ENCODE assay signal across 8 cellular contexts in the genomic region with DNA sequence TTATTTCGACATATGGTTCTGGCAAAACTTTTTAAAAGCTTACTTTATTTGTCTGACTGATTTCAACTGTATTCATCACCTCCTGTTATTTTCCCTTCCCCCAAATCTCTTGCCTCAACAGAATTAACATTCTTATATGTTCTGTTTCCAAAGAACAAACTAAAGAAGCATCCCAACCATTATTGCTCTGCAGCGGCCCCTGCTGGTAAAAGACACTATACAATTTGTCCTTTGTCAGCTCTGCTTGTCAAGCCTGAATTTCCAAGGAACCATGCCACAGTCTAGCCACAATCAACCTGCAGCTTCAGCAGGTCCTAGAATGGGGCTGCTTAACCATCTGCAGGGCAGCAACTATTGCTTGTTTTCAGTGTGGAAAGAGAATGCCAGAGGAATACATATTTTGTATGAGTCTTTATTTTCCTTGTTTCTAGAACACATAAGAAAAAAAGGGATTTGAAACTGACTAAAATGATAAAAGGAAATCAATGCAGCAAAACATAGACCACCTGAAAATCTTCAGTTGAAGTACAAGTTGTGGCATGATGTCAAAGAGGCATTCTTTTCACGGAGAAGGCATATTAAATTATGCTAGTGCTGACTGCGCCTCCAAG.
DNase-seq lines count a peak whose midpoint lies in the region; FAIRE-seq and TF ChIP-seq lines count a peak whose summit lies in the region.

No MANE protein-coding gene starts in this region.

- H3K9me1 ChIP-seq in keratinocyte (ENCODE audit: control insufficient read depth, extremely low read depth, insufficient read depth, low read length), result no peaks in the 10 kb centered on the region

- TF ChIP-seq CTCF in H9 (conservative IDR thresholded peaks at IDR 0.05), result peak; percentile 88
- TF ChIP-seq CTCF in keratinocyte (optimal IDR thresholded peaks at IDR 0.05 in 1 of 3, IDR thresholded peaks at IDR 0.05 in 1 of 3, conservative IDR thresholded peaks at IDR 0.05 in 1 of 3; ENCODE audit: extremely low read depth in 1 of 3, insufficient read depth in 2 of 3, low read length in 3 of 3), result peak; percentile 58 to 75 (median 68)
- TF ChIP-seq CTCF in suprapubic skin (IDR thresholded peaks at IDR 0.05), result peak in 1 of 2 donors; percentile 27

- H4K8ac ChIP-seq in H9 (replicated peaks; ENCODE audit: insufficient read length, low read depth, low read length), result no peak overlapping the region

- H3K9ac ChIP-seq in H9 (ENCODE audit: extremely low read depth, insufficient read length, low read length) (no peak overlapping the region), keratinocyte (ENCODE audit: control insufficient read depth, extremely low read depth, insufficient read depth, low read length) (no peak overlapping the region)

- no peaks in the 10 kb centered on the region for H3K36me3 ChIP-seq in keratinocyte (ENCODE audit: control insufficient read depth in 2 of 2, extremely low read depth in 1 of 2, insufficient read depth in 2 of 2, low read length in 2 of 2)
- H3K36me3 ChIP-seq in suprapubic skin, result no peaks in the 10 kb centered on the region

- no peak overlapping the region for H2BK20ac ChIP-seq in H9 (ENCODE audit: low read depth, low read length, poor library complexity, severe bottlenecking)

- no peak overlapping the region for H3K23ac ChIP-seq in H9 (ENCODE audit: insufficient read length, low read depth, low read length)

- H3K9me3 Mint-ChIP-seq in H9, result no peaks in the 10 kb centered on the region; a peak in 1 of 5 replicates

- no peak overlapping the region for H3K4ac ChIP-seq in H9 (ENCODE audit: low read depth, low read length)

- H3K27ac Mint-ChIP-seq in H9, result no peak overlapping the region; a peak in 1 of 7 replicates

- H3K79me1 ChIP-seq in H9 (ENCODE audit: insufficient read depth, low read depth, low read length, poor library complexity, severe bottlenecking), result no peaks in the 10 kb centered on the region

- DNase-seq in GM04504 (ENCODE audit: low read depth) (peak; percentile 3), H9 (peak; percentile 71), NCI-H1092 (lab: John Stamatoyannopoulos, UW) (peak; percentile 90), T-helper 9 cell (peak; percentile 39), brain pericyte (ENCODE audit: low read depth, low spot score) (peak; percentile 6), keratinocyte (ENCODE audit: low read depth, low spot score) (peak; percentile 0), suprapubic skin (ENCODE audit: low spot score in 2 of 2) (no peak)
- DNase-seq in stimulated activated CD4-positive, alpha-beta T cell treated with anti-CD3 and anti-CD28 coated beads, Interleukin-2, amount 100 ng/mL, for 4 hours (ENCODE audit: low read depth), result peak; percentile 6

- H2BK15ac ChIP-seq in H9 (ENCODE audit: low read depth, low read length), result no peak overlapping the region

- no peaks in the 10 kb centered on the region; a peak in 2 of 7 replicates for H3K36me3 Mint-ChIP-seq in H9 (ENCODE audit: insufficient read depth in 1 of 3, low read depth in 3 of 3)

- no peaks in the 10 kb centered on the region for H3K27me3 Mint-ChIP-seq in H9 (ENCODE audit: low read depth)

- H2AFZ ChIP-seq in H9 (ENCODE audit: low read length) (no peak overlapping the region), keratinocyte (ENCODE audit: control insufficient read depth, low read length) (no peak overlapping the region)

- H3K56ac ChIP-seq in H9 (ENCODE audit: insufficient read length, low read depth, low read length), result no peak overlapping the region

- H2AK5ac ChIP-seq in H9 (ENCODE audit: insufficient read length, low read length), result no peak overlapping the region

- no peak overlapping the region for H3K4me3 Mint-ChIP-seq in H9

- H3K18ac ChIP-seq in H9 (ENCODE audit: insufficient read length, low read depth, low read length), result no peak overlapping the region

- no peak overlapping the region for H3T11ph ChIP-seq in H9 (ENCODE audit: low read length)

- dilution Hi-C loops in keratinocyte (cut with MboI; ENCODE audit: extremely low pct_ligation_motif_present, low sequenced_read_pairs), result no loop called here

- no peaks in the 10 kb centered on the region for H3K23me2 ChIP-seq in H9 (ENCODE audit: insufficient read length, low read depth, low read length, poor library complexity, severe bottlenecking)

- H3K4me1 Mint-ChIP-seq in H9, result peaks cover 8 to 10% of the 10 kb centered on the region in 2 experiments

- H4K20me1 ChIP-seq in H9 (ENCODE audit: control insufficient read depth, insufficient read depth, insufficient read length) (no peaks in the 10 kb centered on the region), keratinocyte (ENCODE audit: control insufficient read depth, extremely low read depth, insufficient read depth, low read length) (no peaks in the 10 kb centered on the region)

- TF ChIP-seq POLR2A in suprapubic skin (IDR thresholded peaks at IDR 0.05), result no peak

- no peak overlapping the region for H2BK5ac ChIP-seq in H9 (ENCODE audit: insufficient read length, low read length)

- H3K27me3 ChIP-seq in H9 (ENCODE audit: insufficient read depth, low read length) (no peaks in the 10 kb centered on the region), keratinocyte (ENCODE audit: control insufficient read depth, extremely low read depth, insufficient read depth, low read length) (no peaks in the 10 kb centered on the region), suprapubic skin (no peaks in the 10 kb centered on the region)

- H3K79me2 ChIP-seq in H9 (ENCODE audit: insufficient read depth, low read length) (no peaks in the 10 kb centered on the region), keratinocyte (ENCODE audit: control insufficient read depth, insufficient read depth, low read length) (no peaks in the 10 kb centered on the region)

- H3K14ac ChIP-seq in H9 (ENCODE audit: insufficient read depth, low read length), result no peak overlapping the region

- no peak overlapping the region for H2BK12ac ChIP-seq in H9 (ENCODE audit: insufficient read length, low read depth, low read length)

- no peak for TF ChIP-seq EP300 in suprapubic skin (IDR thresholded peaks at IDR 0.05)

- no peaks in the 10 kb centered on the region for H3K4me1 ChIP-seq in H9 (ENCODE audit: insufficient read depth, low read length)
- H3K4me1 ChIP-seq in keratinocyte (ENCODE audit: control insufficient read depth, extremely low read depth, insufficient read depth, low read length), result no peaks in the 10 kb centered on the region
- H3K4me1 ChIP-seq in suprapubic skin, result no peaks in the 10 kb centered on the region

- H3K4me3 ChIP-seq in keratinocyte (ENCODE audit: control insufficient read depth in 2 of 3, extremely low read depth in 1 of 3, insufficient read depth in 2 of 3, low read depth in 1 of 3, low read length in 3 of 3) (no peak overlapping the region), suprapubic skin (no peak overlapping the region)

- no CpG with 5 or more reads among the region's 4 CpGs for WGBS in H9 (ENCODE audit: extremely low coverage, insufficient read length, low lambda C conversion rate)
- 39% methylated on average over 4 of the region's 4 CpGs for WGBS in suprapubic skin

- no peak overlapping the region for H4K91ac ChIP-seq in H9 (ENCODE audit: insufficient read length, low read depth, low read length)

- H4K5ac ChIP-seq in H9 (ENCODE audit: insufficient read length, low read depth, low read length), result no peak overlapping the region

- no peak overlapping the region for H2BK120ac ChIP-seq in H9 (ENCODE audit: low read depth, low read length, poor library complexity, severe bottlenecking)

- no peaks in the 10 kb centered on the region for H3K9me3 ChIP-seq in H9 (ENCODE audit: control insufficient read depth, low read depth, low read length)
- H3K9me3 ChIP-seq in keratinocyte (ENCODE audit: control insufficient read depth, low read depth, low read length), result no peaks in the 10 kb centered on the region
- no peaks in the 10 kb centered on the region for H3K9me3 ChIP-seq in suprapubic skin

- peak; percentile 13 for FAIRE-seq in keratinocyte (lab: Jason Lieb, UNC)

- no peak overlapping the region for H3K27ac ChIP-seq in H9 (ENCODE audit: insufficient read length, low read depth, low read length)
- H3K27ac ChIP-seq in keratinocyte (ENCODE audit: control insufficient read depth, insufficient read depth, low read length), result no peak overlapping the region
- no peak overlapping the region for H3K27ac ChIP-seq in suprapubic skin

- H3K4me2 ChIP-seq in H9 (ENCODE audit: insufficient read depth, insufficient read length, low read length) (no peak overlapping the region), keratinocyte (ENCODE audit: control insufficient read depth, extremely low read depth, insufficient read depth, low read depth, low read length) (no peak overlapping the region)

Comparison
In these comparisons a context has a peak if more than half of its experiments do, and no peak if none do; other contexts are left out.
1. DNase-seq: peak in GM04504 (single experiment), H9 (single experiment), NCI-H1092 (single experiment), T-helper 9 cell (single experiment), brain pericyte (single experiment), keratinocyte (single experiment) and stimulated activated CD4-positive, alpha-beta T cell treated with anti-CD3 and anti-CD28 coated beads, Interleukin-2, amount 100 ng/mL, for 4 hours (single experiment); none in suprapubic skin (0 of 2).